In the genomic region with DNA sequence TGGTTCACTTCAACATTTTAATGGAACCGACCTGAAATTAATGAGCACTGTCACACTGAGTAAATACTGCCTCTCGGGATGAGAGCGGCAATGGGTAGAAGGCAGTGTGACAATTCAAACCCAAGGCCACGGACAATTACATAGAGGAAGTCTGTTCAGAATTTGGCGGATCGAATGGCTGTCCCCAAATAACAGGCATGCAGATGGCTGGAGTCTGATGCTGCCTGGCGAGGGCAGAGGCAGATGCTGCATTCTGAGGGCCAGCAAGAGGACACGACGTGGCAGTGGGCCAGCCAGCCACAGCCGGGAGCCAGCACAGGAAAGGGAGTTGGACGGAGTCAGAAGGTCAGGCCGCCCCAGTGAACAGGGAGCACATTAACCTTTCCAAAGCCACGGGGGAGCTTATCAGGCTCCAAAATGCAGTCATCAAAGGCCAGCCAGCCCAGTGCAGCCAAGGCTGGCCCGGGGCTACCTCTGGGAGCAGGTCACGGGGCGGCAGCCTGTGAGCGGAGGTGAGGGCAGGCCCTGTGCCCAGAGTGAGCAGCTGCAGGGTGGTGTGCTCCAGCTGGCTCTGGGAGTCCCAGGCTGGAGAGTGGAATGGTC, we compare ENCODE assay signal across 14 cellular contexts.
DNase-seq lines count a peak whose midpoint lies in the region; ATAC-seq, FAIRE-seq and TF ChIP-seq lines count a peak whose summit lies in the region.
"Had no signal": no experiment of that assay in that cellular context is flagged by ENCODE, and none has a peak within 500 bp of the region (broad histone marks: within the 10 kb centered on the region; RNA-seq: fewer than 3 reads in every experiment).

No MANE protein-coding gene starts in this region.

- no peak for FAIRE-seq in kidney (lab: Jason Lieb, UNC)
- FAIRE-seq: GM12891 had no signal

- TF ChIP-seq CTCF in adrenal gland (IDR thresholded peaks at IDR 0.05) (no peak), kidney (IDR thresholded peaks at IDR 0.05; ENCODE audit: borderline replicate concordance, extremely low read depth, insufficient read depth) (no peak), psoas muscle (IDR thresholded peaks at IDR 0.05) (no peak)

- H3K27me3 Mint-ChIP-seq in activated naive CD8-positive, alpha-beta T cell treated with anti-CD3 and anti-CD28 coated beads, Interleukin-2, amount 50 U/mL, for 24 hours: no peaks in the 10 kb centered on the region

- no peak overlapping the region for H3K9ac ChIP-seq in kidney (ENCODE audit: low read length in 2 of 2)

- peak overlapping the region in 4 of 5 donors; percentile 43 to 90 (median 77) for H3K27ac ChIP-seq in adrenal gland
- no peak overlapping the region for H3K27ac ChIP-seq in kidney (ENCODE audit: low read depth in 2 of 2, low read length in 2 of 2)
- H3K27ac ChIP-seq in psoas muscle: peak overlapping the region; percentile 73
- H3K27ac ChIP-seq: C4-2B had no signal

- ATAC-seq in psoas muscle (peak; percentile 88 to 93 (median 92)), HG03469 (IDR thresholded peaks at IDR 0.05; ENCODE audit: unreplicated experiment) (no peak), HG02870 (IDR thresholded peaks at IDR 0.05; ENCODE audit: unreplicated experiment) (no peak)
- ATAC-seq in activated naive CD8-positive, alpha-beta T cell treated with anti-CD3 and anti-CD28 coated beads, Interleukin-2, amount 50 U/mL, for 24 hours: no peak

- H3K9me3 ChIP-seq in adrenal gland (replicated peaks in 1 of 3) (no peaks in the 10 kb centered on the region), kidney (ENCODE audit: control insufficient read depth in 1 of 2, low read length in 2 of 2) (no peaks in the 10 kb centered on the region), psoas muscle (no peaks in the 10 kb centered on the region)

- H3K9me3 Mint-ChIP-seq in activated naive CD8-positive, alpha-beta T cell treated with anti-CD3 and anti-CD28 coated beads, Interleukin-2, amount 50 U/mL, for 24 hours: peaks cover 5% of the 10 kb centered on the region

- peaks cover 19 to 23% of the 10 kb centered on the region in 2 donors for H3K4me1 ChIP-seq in adrenal gland (replicated peaks in 1 of 2)
- peaks cover 4 to 5% of the 10 kb centered on the region in 2 donors for H3K4me1 ChIP-seq in kidney (ENCODE audit: control insufficient read depth in 1 of 2, insufficient read depth in 1 of 2, low read depth in 1 of 2, low read length in 2 of 2)
- peaks cover 22% of the 10 kb centered on the region for H3K4me1 ChIP-seq in psoas muscle

- H3K27me3 ChIP-seq in adrenal gland (no peaks in the 10 kb centered on the region), psoas muscle (ENCODE audit: insufficient read depth in 3 of 3, low read length in 2 of 3) (no peaks in the 10 kb centered on the region)

- H3K4me3 Mint-ChIP-seq in activated naive CD8-positive, alpha-beta T cell treated with anti-CD3 and anti-CD28 coated beads, Interleukin-2, amount 50 U/mL, for 24 hours: no peak overlapping the region

- DNase-seq in DMS 273 (lab: John Stamatoyannopoulos, UW; ENCODE audit: unreplicated experiment) (peak; percentile 90), adrenal gland (peak; percentile 84 to 97 (median 95)), kidney (peak; percentile 95), psoas muscle (peak; percentile 89 to 94), erythroblast (lab: John Stamatoyannopoulos, UW) (no peak)
- no peak for DNase-seq in activated naive CD8-positive, alpha-beta T cell treated with anti-CD3 and anti-CD28 coated beads, Interleukin-2, amount 50 U/mL, for 24 hours
- DNase-seq: activated CD4-positive, alpha-beta T cell treated with anti-CD3 and anti-CD28 coated beads, Interleukin-2, amount 50 U/mL, for 48 hours; mesendoderm; NCI-H2029; stimulated activated CD4-positive, alpha-beta T cell treated with anti-CD3 and anti-CD28 coated beads, Interleukin-4, amount 100 ng/mL, for 4 hours had no signal

- TF ChIP-seq POLR2A in adrenal gland (IDR thresholded peaks at IDR 0.05): peak in 1 of 2 donors; percentile 53
- no peak for TF ChIP-seq POLR2A in erythroblast (IDR thresholded peaks at IDR 0.05; ENCODE audit: low read length)

- H3K36me3 Mint-ChIP-seq in activated naive CD8-positive, alpha-beta T cell treated with anti-CD3 and anti-CD28 coated beads, Interleukin-2, amount 50 U/mL, for 24 hours (ENCODE audit: low read depth): no peaks in the 10 kb centered on the region

- H3K36me3 ChIP-seq in adrenal gland (replicated peaks in 1 of 2): no peaks in the 10 kb centered on the region
- no peaks in the 10 kb centered on the region for H3K36me3 ChIP-seq in kidney (ENCODE audit: control insufficient read depth in 1 of 2, insufficient read depth in 2 of 2, low read length in 2 of 2)
- no peaks in the 10 kb centered on the region for H3K36me3 ChIP-seq in psoas muscle (ENCODE audit: insufficient read depth in 1 of 2, low read depth in 1 of 2)

- no peak overlapping the region for H3K27ac Mint-ChIP-seq in activated naive CD8-positive, alpha-beta T cell treated with anti-CD3 and anti-CD28 coated beads, Interleukin-2, amount 50 U/mL, for 24 hours

- intact Hi-C loops in adrenal gland (cut with DNase I): no loop called here
- intact Hi-C loops in kidney (cut with DNase I): no loop called here
- intact Hi-C loops in psoas muscle (cut with DNase I): no loop called here

- 16 to 34% (median 28%) methylated on average over 13 to 17 of the region's 17 CpGs for WGBS in adrenal gland, 4 donors
- 4 to 10% (median 9%) methylated on average over 17 of the region's 17 CpGs for WGBS in psoas muscle, 3 donors

- H3K4me1 Mint-ChIP-seq in activated naive CD8-positive, alpha-beta T cell treated with anti-CD3 and anti-CD28 coated beads, Interleukin-2, amount 50 U/mL, for 24 hours: no peaks in the 10 kb centered on the region

- H3K4me3 ChIP-seq in adrenal gland (no peak overlapping the region), kidney (ENCODE audit: low read length in 2 of 2) (no peak overlapping the region), psoas muscle (peak overlapping the region; percentile 24)

Comparison
In these comparisons a context has a peak if more than half of its experiments do, and no peak if none do; other contexts are left out.
1. DNase-seq: peak in DMS 273 (single experiment), adrenal gland (7 of 7), kidney (single experiment) and psoas muscle (2 of 2); none in erythroblast (0 of 2) and activated naive CD8-positive, alpha-beta T cell treated with anti-CD3 and anti-CD28 coated beads, Interleukin-2, amount 50 U/mL, for 24 hours (single experiment).
2. H3K27ac ChIP-seq: peak in adrenal gland (4 of 5) and psoas muscle (single experiment); none in kidney (0 of 2).
3. ATAC-seq: peak in psoas muscle (4 of 4); none in HG03469 (single experiment), HG02870 (single experiment) and activated naive CD8-positive, alpha-beta T cell treated with anti-CD3 and anti-CD28 coated beads, Interleukin-2, amount 50 U/mL, for 24 hours (single experiment).